In the genomic region with DNA sequence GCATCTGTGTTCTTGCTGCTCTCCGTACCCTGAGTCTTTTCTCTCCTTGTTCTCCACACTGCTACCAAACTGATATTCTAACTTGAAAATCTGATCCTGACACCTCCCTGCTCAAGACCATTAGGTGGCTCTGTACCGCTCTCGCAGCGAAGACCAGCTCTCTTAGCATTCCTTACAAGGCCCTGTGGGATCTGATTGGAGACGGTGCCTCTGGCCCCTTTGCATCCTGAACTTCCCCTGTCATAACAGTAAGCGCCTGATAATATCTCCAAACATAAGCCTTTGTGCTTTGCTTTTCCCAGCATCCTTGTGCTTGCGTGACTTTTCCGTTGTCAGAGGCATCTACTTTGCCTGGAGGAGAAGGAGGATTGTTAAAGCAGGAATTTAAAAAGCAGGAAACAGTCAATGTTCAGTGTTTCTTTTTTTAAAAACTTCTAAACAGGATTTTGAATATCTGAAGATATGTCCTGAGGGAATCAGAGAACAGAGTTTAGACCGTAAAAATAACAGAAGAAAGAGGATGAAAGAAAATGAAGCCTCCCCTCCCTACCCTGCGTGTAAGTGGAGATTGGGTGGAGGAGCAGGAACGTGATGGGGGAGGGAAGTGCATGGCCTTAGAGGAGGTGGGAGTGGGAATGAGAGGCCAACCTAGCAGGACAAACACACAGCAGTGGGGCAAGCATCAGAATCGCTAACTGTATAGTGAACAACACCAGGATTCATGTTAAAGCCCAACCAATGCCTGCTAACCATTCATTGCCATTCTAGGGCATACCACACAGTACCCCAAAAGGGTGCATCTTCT, we compare ENCODE assay signal across 10 cellular contexts.
DNase-seq lines count a peak whose midpoint lies in the region; ATAC-seq and TF ChIP-seq lines count a peak whose summit lies in the region.
"Had no signal": no experiment of that assay in that cellular context is flagged by ENCODE, and none has a peak within 500 bp of the region (broad histone marks: within the 10 kb centered on the region; RNA-seq: fewer than 3 reads in every experiment).

No MANE protein-coding gene starts in this region.

- H3K27ac Mint-ChIP-seq in type B pancreatic cell = no peak overlapping the region
- H3K27ac Mint-ChIP-seq: naive B cell had no signal

- H3K4me1 ChIP-seq in GM23248 (ENCODE audit: insufficient read depth) (peaks cover 26% of the 10 kb centered on the region), left ventricle myocardium inferior (peaks cover 18% of the 10 kb centered on the region), prostate gland (replicated peaks) (no peaks in the 10 kb centered on the region)

- no peaks in the 10 kb centered on the region for H3K9me2 ChIP-seq in GM23248 (ENCODE audit: insufficient read depth)

- DNase-seq in GM23248 (no peak), astrocyte of the spinal cord (ENCODE audit: low read depth, low spot score) (peak; percentile 36), left ventricle myocardium inferior (no peak), prostate gland (ENCODE audit: low spot score) (peak; percentile 33), NCI-H2171 (lab: John Stamatoyannopoulos, UW) (no peak), mesenteric fat pad (ENCODE audit: low spot score) (no peak), type B pancreatic cell (ENCODE audit: extremely low spot score, unreplicated experiment) (no peak)
- DNase-seq: naive B cell, NCI-H2227 treated with DMSO at 0.1 percent for 48 hours had no signal

- no peak overlapping the region for H3K4me3 Mint-ChIP-seq in type B pancreatic cell

- TF ChIP-seq POLR2A in prostate gland (IDR thresholded peaks at IDR 0.05) = no peak

- intact Hi-C loops in left ventricle myocardium inferior (cut with micrococcal nuclease) (no loop called here), prostate gland (cut with DNase I) (loop anchor here (5.0 kb wide), 1 partner anchor 70 kb away; no protein-coding TSS in a partner anchor)

- ATAC-seq in GM18867 (IDR thresholded peaks at IDR 0.05; ENCODE audit: unreplicated experiment) = no peak

- peaks cover 24% of the 10 kb centered on the region for H3F3A ChIP-seq in GM23248 (ENCODE audit: insufficient read depth)

- H3K4me2 ChIP-seq in GM23248 (ENCODE audit: unreplicated experiment) = peak overlapping the region; percentile 68

- TF ChIP-seq CTCF in astrocyte of the spinal cord (IDR thresholded peaks at IDR 0.05; ENCODE audit: low read depth, low read length) = peak; percentile 34
- TF ChIP-seq CTCF in left ventricle myocardium inferior (IDR thresholded peaks at IDR 0.05; ENCODE audit: borderline replicate concordance) = peak; percentile 15
- no peak for TF ChIP-seq CTCF in prostate gland (IDR thresholded peaks at IDR 0.05)
- TF ChIP-seq CTCF in type B pancreatic cell (conservative IDR thresholded peaks at IDR 0.05) = no peak

- 90 to 92% methylated on average over 12 of the region's 12 CpGs for WGBS in GM23248 (ENCODE audit: low coverage in 1 of 2, low lambda C conversion rate in 2 of 2, missing lambda C conversion rate in 2 of 2), 2 experiments
- WGBS in prostate gland = 12% methylated on average over 12 of the region's 12 CpGs

- H4K20me1 ChIP-seq in GM23248 (ENCODE audit: insufficient read depth) = no peaks in the 10 kb centered on the region

- H3K9me3 ChIP-seq in GM23248 (ENCODE audit: low read depth) (no peaks in the 10 kb centered on the region), left ventricle myocardium inferior (replicated peaks) (peaks cover 8% of the 10 kb centered on the region), prostate gland (no peaks in the 10 kb centered on the region)

- H3K4me3 ChIP-seq in GM23248 (no peak overlapping the region), astrocyte of the spinal cord (ENCODE audit: low read depth, low read length) (no peak overlapping the region), left ventricle myocardium inferior (no peak overlapping the region), prostate gland (no peak overlapping the region)

- no peaks in the 10 kb centered on the region for H3K36me3 Mint-ChIP-seq in type B pancreatic cell

- H3K27ac ChIP-seq in GM23248 = peak overlapping the region; percentile 81; the same call in 1 of the 2 replicates
- no peak overlapping the region for H3K27ac ChIP-seq in left ventricle myocardium inferior (replicated peaks)
- H3K27ac ChIP-seq in prostate gland = peak overlapping the region; percentile 40 to 50

- H3K79me2 ChIP-seq in GM23248 (ENCODE audit: insufficient read depth) = no peaks in the 10 kb centered on the region

- peaks cover 5% of the 10 kb centered on the region for H3K4me1 Mint-ChIP-seq in type B pancreatic cell (ENCODE audit: unreplicated experiment)

- no peak overlapping the region for H2AFZ ChIP-seq in GM23248

- H3K27me3 Mint-ChIP-seq in type B pancreatic cell = no peaks in the 10 kb centered on the region

- H3K27me3 ChIP-seq in GM23248 (replicated peaks; ENCODE audit: insufficient read depth) (no peaks in the 10 kb centered on the region), left ventricle myocardium inferior (ENCODE audit: low read depth) (peaks cover 23% of the 10 kb centered on the region), prostate gland (replicated peaks; ENCODE audit: insufficient read depth) (no peaks in the 10 kb centered on the region)

- H3K9ac ChIP-seq in GM23248 = no peak overlapping the region

- H3K9me3 Mint-ChIP-seq in type B pancreatic cell = peaks cover 6% of the 10 kb centered on the region

- H3K36me3 ChIP-seq in GM23248 (ENCODE audit: low read depth) (no peaks in the 10 kb centered on the region), left ventricle myocardium inferior (no peaks in the 10 kb centered on the region), prostate gland (no peaks in the 10 kb centered on the region)

- in situ Hi-C loops in GM23248 (cut with MboI) (no loop called here), astrocyte of the spinal cord (cut with HindIII; ENCODE audit: low sequenced_read_pairs) (no loop called here)

Comparison
In these comparisons a context has a peak if more than half of its experiments do, and no peak if none do; other contexts are left out.
1. DNase-seq: peak in astrocyte of the spinal cord (single experiment) and prostate gland (single experiment); none in GM23248 (single experiment), left ventricle myocardium inferior (single experiment), NCI-H2171 (single experiment), mesenteric fat pad (single experiment) and type B pancreatic cell (single experiment).
2. CTCF ChIP-seq: peak in astrocyte of the spinal cord (single experiment) and left ventricle myocardium inferior (single experiment); none in prostate gland (0 of 4) and type B pancreatic cell (single experiment).